In genomic region chr5:89849819-89850515, GRCh38 we compare ENCODE assay signal across 14 cellular contexts.
DNase-seq lines count a peak whose midpoint lies in the region; ATAC-seq and TF ChIP-seq lines count a peak whose summit lies in the region.
"Had no signal": no experiment of that assay in that cellular context is flagged by ENCODE, and none has a peak within 500 bp of the region (broad histone marks: within the 10 kb centered on the region; RNA-seq: fewer than 3 reads in every experiment).

No MANE protein-coding gene starts in this region.

- in situ Hi-C loops in brain microvascular endothelial cell (cut with HindIII; ENCODE audit: low pct_ligation_motif_present, low sequenced_read_pairs) = no loop called here

- WGBS in thyroid gland, 2 donors = 50 to 52% methylated on average over 1 of the region's 1 CpG

- H3K27ac ChIP-seq in thyroid gland (no peak overlapping the region), brain microvascular endothelial cell (no peak overlapping the region)

- peak overlapping the region; percentile 75 for H2AFZ ChIP-seq in neuron (ENCODE audit: low read depth, low read length)

- ATAC-seq in GM19351 (IDR thresholded peaks at IDR 0.05; ENCODE audit: unreplicated experiment) (peak; percentile 64), HG03565 (IDR thresholded peaks at IDR 0.05; ENCODE audit: unreplicated experiment) (peak; percentile 31)

- peaks cover 13% of the 10 kb centered on the region for H3K4me1 ChIP-seq in neuron (ENCODE audit: insufficient read depth, low read length)
- no peaks in the 10 kb centered on the region for H3K4me1 ChIP-seq in thyroid gland

- TF ChIP-seq POLR2A in thyroid gland (IDR thresholded peaks at IDR 0.05) = no peak

- H3K36me3 ChIP-seq in neuron (ENCODE audit: insufficient read depth, low read length) = no peaks in the 10 kb centered on the region
- H3K36me3 ChIP-seq in thyroid gland = no peaks in the 10 kb centered on the region
- no peaks in the 10 kb centered on the region for H3K36me3 ChIP-seq in brain microvascular endothelial cell (replicated peaks)

- H3K4me3 ChIP-seq in choroid plexus epithelial cell (ENCODE audit: low read depth, low read length) (no peak overlapping the region), neuron (ENCODE audit: low read length) (no peak overlapping the region), thyroid gland (replicated peaks in 1 of 3) (no peak overlapping the region), brain microvascular endothelial cell (ENCODE audit: low read depth, low read length) (no peak overlapping the region)

- no peak for TF ChIP-seq CTCF in choroid plexus epithelial cell (conservative IDR thresholded peaks at IDR 0.05; ENCODE audit: low read depth, low read length)
- TF ChIP-seq CTCF in thyroid gland (IDR thresholded peaks at IDR 0.05) = no peak
- TF ChIP-seq CTCF in brain microvascular endothelial cell (IDR thresholded peaks at IDR 0.05; ENCODE audit: low read depth, low read length, missing control alignments) = no peak

- H3K9me3 ChIP-seq in neuron (ENCODE audit: low read length) (no peaks in the 10 kb centered on the region), thyroid gland (no peaks in the 10 kb centered on the region)

- DNase-seq in choroid plexus epithelial cell (ENCODE audit: low read depth) (peak; percentile 8), amygdala (lab: John Stamatoyannopoulos, UW) (no peak), thyroid gland (no peak), brain microvascular endothelial cell (no peak), NCI-H345 (lab: John Stamatoyannopoulos, UW) (no peak)
- DNase-seq: C1 segment of cervical spinal cord, DMS79, mammary epithelial cell, NCI-H2029, occipital lobe, Right ventricle myocardium superior had no signal

- H3K27me3 ChIP-seq in neuron (ENCODE audit: insufficient read depth, low read length) (no peaks in the 10 kb centered on the region), thyroid gland (no peaks in the 10 kb centered on the region), brain microvascular endothelial cell (replicated peaks) (no peaks in the 10 kb centered on the region)

- intact Hi-C loops in thyroid gland (cut with DNase I) = no loop called here
